8 cellular contexts compared by ENCODE assay signal in the genomic region with DNA sequence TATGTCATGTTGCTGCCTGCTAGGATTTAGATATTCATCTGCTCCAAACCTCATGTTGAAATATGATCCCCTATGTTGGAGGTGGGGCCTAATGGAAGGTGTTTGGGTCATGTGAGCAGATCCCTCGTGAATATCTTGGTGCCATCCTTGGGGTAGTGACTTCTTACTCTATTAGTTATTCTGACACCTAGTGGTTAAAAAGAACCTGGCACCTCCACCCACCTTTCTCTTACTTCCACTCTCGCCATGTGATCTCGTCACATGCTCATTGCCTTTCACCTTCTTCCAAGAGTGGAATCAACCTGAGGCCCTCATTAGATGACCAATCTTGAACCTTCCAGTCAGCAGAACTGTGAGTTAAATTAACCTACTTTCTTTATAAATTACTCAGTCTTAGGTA.
A peak's percentile ranks its signal among the peaks of the same experiment; 100 is the strongest.
DNase-seq lines count a peak whose midpoint lies in the region; ATAC-seq, FAIRE-seq and TF ChIP-seq lines count a peak whose summit lies in the region.

No MANE protein-coding gene starts in this region.

- FAIRE-seq in GM12891 (lab: Jason Lieb, UNC): peak; percentile 38

- CTCF ChIA-PET in activated CD8-positive, alpha-beta T cell treated with anti-CD3 and anti-CD28 coated beads, Interleukin-2, amount 10 ng/mL, durations not matched to agents 7 days and 5 days (lab: Charles Lee): no interaction called here

- H3K4me3 Mint-ChIP-seq in activated CD8-positive, alpha-beta T cell treated with anti-CD3 and anti-CD28 coated beads, Interleukin-2, amount 10 ng/mL, durations not matched to agents 7 days and 5 days: no peak overlapping the region
- no peak overlapping the region for H3K4me3 Mint-ChIP-seq in stimulated activated memory B cell treated with anti-CD40 and anti-IgM and Interleukin-4, amounts not matched to agents 10 μg/mL and 1 μg/mL and 100 μg/mL, for 72 hours

- DNase-seq in GM12891 (ENCODE audit: insufficient read length, low spot score) (no peak), GM03348 (ENCODE audit: low spot score) (no peak), 8988T (no peak)
- peak; percentile 21 for DNase-seq in activated CD8-positive, alpha-beta T cell treated with anti-CD3 and anti-CD28 coated beads, Interleukin-2, amount 10 ng/mL, durations not matched to agents 7 days and 5 days
- DNase-seq in stimulated activated CD8-positive, alpha-beta memory T cell treated with anti-CD3 and anti-CD28 coated beads, Interleukin-4, amount 100 ng/mL, for 48 hours: no peak

- H3K4me1 Mint-ChIP-seq in activated CD8-positive, alpha-beta T cell treated with anti-CD3 and anti-CD28 coated beads, Interleukin-2, amount 10 ng/mL, durations not matched to agents 7 days and 5 days (ENCODE audit: low read depth): no peaks in the 10 kb centered on the region
- H3K4me1 Mint-ChIP-seq in stimulated activated memory B cell treated with anti-CD40 and anti-IgM and Interleukin-4, amounts not matched to agents 10 μg/mL and 1 μg/mL and 100 μg/mL, for 72 hours: no peaks in the 10 kb centered on the region

- no peak overlapping the region for H3K27ac Mint-ChIP-seq in activated CD8-positive, alpha-beta T cell treated with anti-CD3 and anti-CD28 coated beads, Interleukin-2, amount 10 ng/mL, durations not matched to agents 7 days and 5 days
- H3K27ac Mint-ChIP-seq in stimulated activated memory B cell treated with anti-CD40 and anti-IgM and Interleukin-4, amounts not matched to agents 10 μg/mL and 1 μg/mL and 100 μg/mL, for 72 hours: no peak overlapping the region

- ATAC-seq in GM21528 (IDR thresholded peaks at IDR 0.05; ENCODE audit: low FRiP score, unreplicated experiment) (peak; percentile 88), HG03575 (IDR thresholded peaks at IDR 0.05; ENCODE audit: extremely low read depth, insufficient number of reproducible peaks, low FRiP score, unreplicated experiment) (peak; percentile 63)
- ATAC-seq in activated CD8-positive, alpha-beta T cell treated with anti-CD3 and anti-CD28 coated beads, Interleukin-2, amount 10 ng/mL, durations not matched to agents 7 days and 5 days: no peak
- peak; percentile 40 for ATAC-seq in stimulated activated memory B cell treated with anti-CD40 and anti-IgM and Interleukin-4, amounts not matched to agents 10 μg/mL and 1 μg/mL and 100 μg/mL, for 72 hours

- TF ChIP-seq POLR2A in GM12891 (IDR thresholded peaks at IDR 0.05; ENCODE audit: low read depth, low read length): no peak

- H3K27me3 Mint-ChIP-seq in activated CD8-positive, alpha-beta T cell treated with anti-CD3 and anti-CD28 coated beads, Interleukin-2, amount 10 ng/mL, durations not matched to agents 7 days and 5 days (ENCODE audit: low read depth): no peaks in the 10 kb centered on the region
- H3K27me3 Mint-ChIP-seq in stimulated activated memory B cell treated with anti-CD40 and anti-IgM and Interleukin-4, amounts not matched to agents 10 μg/mL and 1 μg/mL and 100 μg/mL, for 72 hours: no peaks in the 10 kb centered on the region

- POLR2A ChIA-PET in activated CD8-positive, alpha-beta T cell treated with anti-CD3 and anti-CD28 coated beads, Interleukin-2, amount 10 ng/mL, durations not matched to agents 7 days and 5 days (lab: Charles Lee): no interaction called here

- no peaks in the 10 kb centered on the region for H3K36me3 Mint-ChIP-seq in activated CD8-positive, alpha-beta T cell treated with anti-CD3 and anti-CD28 coated beads, Interleukin-2, amount 10 ng/mL, durations not matched to agents 7 days and 5 days (ENCODE audit: low read depth)
- H3K36me3 Mint-ChIP-seq in stimulated activated memory B cell treated with anti-CD40 and anti-IgM and Interleukin-4, amounts not matched to agents 10 μg/mL and 1 μg/mL and 100 μg/mL, for 72 hours: no peaks in the 10 kb centered on the region

- H3K9me3 Mint-ChIP-seq in activated CD8-positive, alpha-beta T cell treated with anti-CD3 and anti-CD28 coated beads, Interleukin-2, amount 10 ng/mL, durations not matched to agents 7 days and 5 days (ENCODE audit: insufficient read depth): no peaks in the 10 kb centered on the region
- H3K9me3 Mint-ChIP-seq in stimulated activated memory B cell treated with anti-CD40 and anti-IgM and Interleukin-4, amounts not matched to agents 10 μg/mL and 1 μg/mL and 100 μg/mL, for 72 hours: no peaks in the 10 kb centered on the region

TF ChIP-seq in GM12891, 5 proteins besides CTCF, POLR2A, EP300 and RAD21:
- TF ChIP-seq SPI1 (IDR thresholded peaks at IDR 0.05; ENCODE audit: low read depth, low read length) (no peak), PAX5 (IDR thresholded peaks at IDR 0.05; ENCODE audit: insufficient read depth, low read length, severe bottlenecking) (no peak), TAF1 (IDR thresholded peaks at IDR 0.05; ENCODE audit: low read depth, low read length) (no peak), POU2F2 (IDR thresholded peaks at IDR 0.05; ENCODE audit: low read depth, low read length) (no peak), POLR2AphosphoS5 (IDR thresholded peaks at IDR 0.05; ENCODE audit: low read depth, low read length) (no peak)
